Comparison of ENCODE assay signal across 9 cellular contexts in the genomic region with DNA sequence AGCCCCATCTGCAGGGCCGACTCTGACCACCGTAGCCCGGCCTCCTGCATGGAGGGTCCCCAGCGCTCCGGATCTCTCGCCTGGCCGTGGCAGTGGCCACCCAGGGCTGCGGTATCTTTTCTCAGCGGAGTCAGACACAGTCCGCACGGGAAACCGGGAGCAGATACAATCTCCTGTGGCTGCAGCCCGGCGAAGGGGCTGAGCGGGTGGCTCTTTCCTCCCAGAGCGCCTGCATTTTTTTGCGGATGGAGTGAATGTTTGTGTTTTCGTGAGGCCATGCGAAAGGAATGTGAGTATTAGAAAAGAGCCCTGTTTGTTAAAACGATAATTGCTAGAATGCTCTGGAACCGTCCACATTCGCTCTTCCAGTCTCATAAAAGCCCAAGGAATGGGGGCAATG. TPM values are rescaled to one million over a fixed set of nuclear protein-coding genes. Genes with fewer than 3 reads are reported as not detected.
A peak's percentile ranks its signal among the peaks of the same experiment; 100 is the strongest.
DNase-seq lines count a peak whose midpoint lies in the region; ATAC-seq and TF ChIP-seq lines count a peak whose summit lies in the region.
"Had no signal": no experiment of that assay in that cellular context is flagged by ENCODE, and none has a peak within 500 bp of the region (broad histone marks: within the 10 kb centered on the region; RNA-seq: fewer than 3 reads in every experiment).

No MANE protein-coding gene starts in this region.

- H3K27me3 ChIP-seq in MG63, result no peaks in the 10 kb centered on the region

- H3K9me3 ChIP-seq in MG63, result no peaks in the 10 kb centered on the region

- no peaks in the 10 kb centered on the region for H3K36me3 ChIP-seq in MG63

- peak; percentile 59 for DNase-seq in EH (ENCODE audit: low read depth)
- peak; percentile 31 for DNase-seq in MG63
- DNase-seq in fibroblast of peridontal ligament (ENCODE audit: extremely low read depth), result peak; percentile 8
- DNase-seq in retinal pigment epithelial cell (ENCODE audit: low read depth), result peak; percentile 18
- no peak for DNase-seq in activated CD4-positive, CD25-positive, alpha-beta regulatory T cell (lab: John Stamatoyannopoulos, UW)
- no peak for DNase-seq in SK-N-DZ (ENCODE audit: low spot score)

- ATAC-seq in HG02870 (IDR thresholded peaks at IDR 0.05; ENCODE audit: unreplicated experiment) (no peak), HG02610 (IDR thresholded peaks at IDR 0.05; ENCODE audit: unreplicated experiment) (no peak)
- ATAC-seq: left lobe of liver had no signal

- H3K4me3 ChIP-seq in MG63 (peak overlapping the region; percentile 20), retinal pigment epithelial cell (ENCODE audit: low read length) (peak overlapping the region; percentile 29)

- TF ChIP-seq CTCF in retinal pigment epithelial cell (conservative IDR thresholded peaks at IDR 0.05; ENCODE audit: low read depth, low read length), result no peak

RNA-seq across cellular contexts. Expression of a gene that starts 53.4 kb away (rescaled TPM):
- 2.0 and 2.4 TPM in 2 replicates for total RNA-seq in MG63 (2014; rRNA removed; shearing (Covaris generic); ENCODE audit: low replicate concordance)
- polyA plus RNA-seq in SK-N-DZ (2014; cell fraction: cytosol; rRNA removed), result 6.5 and 7.5 TPM in 2 replicates
- 11.4 and 18.6 TPM in 2 replicates for polyA plus RNA-seq in SK-N-DZ (2014; cell fraction: nucleus; rRNA removed)

Comparison
In these comparisons a context has a peak if more than half of its experiments do, and no peak if none do; other contexts are left out.
1. DNase-seq: peak in EH (single experiment), MG63 (single experiment), fibroblast of peridontal ligament (single experiment) and retinal pigment epithelial cell (single experiment); none in activated CD4-positive, CD25-positive, alpha-beta regulatory T cell (0 of 4) and SK-N-DZ (single experiment).